ENCODE assay signal across 9 cellular contexts in genomic region chr14:104370256-104370870, GRCh38.
DNase-seq lines count a peak whose midpoint lies in the region; ATAC-seq and TF ChIP-seq lines count a peak whose summit lies in the region.
"Had no signal": no experiment of that assay in that cellular context is flagged by ENCODE, and none has a peak within 500 bp of the region (broad histone marks: within the 10 kb centered on the region; RNA-seq: fewer than 3 reads in every experiment).

No MANE protein-coding gene starts in this region.

- DNase-seq in NCI-H460 (ENCODE audit: extremely low read depth, low read depth) (peak; percentile 42), endodermal cell (peak; percentile 86), pons (ENCODE audit: low spot score) (peak; percentile 30), T1000 (lab: John Stamatoyannopoulos, UW) (no peak)
- no peak for DNase-seq in activated effector memory CD4-positive, alpha-beta T cell treated with anti-CD3 and anti-CD28 coated beads, Interleukin-2, amount 50 U/mL, for 16 hours

- H3K9ac ChIP-seq in endodermal cell (ENCODE audit: extremely low read depth, low read length, poor library complexity, severe bottlenecking) = no peak overlapping the region

- WGBS in endodermal cell (ENCODE audit: insufficient coverage in 1 of 2, insufficient read length in 1 of 2), 2 experiments = 75 to 85% methylated on average over 16 to 22 of the region's 22 CpGs

- no peak overlapping the region for H3K27ac Mint-ChIP-seq in endodermal cell
- H3K27ac Mint-ChIP-seq: T-helper 17 cell had no signal

- no peaks in the 10 kb centered on the region for H3K36me3 ChIP-seq in endodermal cell (ENCODE audit: control insufficient read depth, insufficient read depth, low read length)

- no peak for ATAC-seq in GM21717 (IDR thresholded peaks at IDR 0.05; ENCODE audit: unreplicated experiment)
- no peak for ATAC-seq in GM21360 (IDR thresholded peaks at IDR 0.05; ENCODE audit: unreplicated experiment)
- ATAC-seq: T-helper 17 cell had no signal

- no peaks in the 10 kb centered on the region for H3K36me3 Mint-ChIP-seq in endodermal cell (ENCODE audit: low read depth)

- no peaks in the 10 kb centered on the region for H3K9me3 ChIP-seq in endodermal cell (ENCODE audit: control insufficient read depth, low read length)

- H3K4me1 Mint-ChIP-seq in endodermal cell = no peaks in the 10 kb centered on the region

- H3K27me3 Mint-ChIP-seq in endodermal cell (ENCODE audit: insufficient read depth) = no peaks in the 10 kb centered on the region
- H3K27me3 Mint-ChIP-seq: T-helper 17 cell had no signal

- peak; percentile 22; the same call in 1 of the 2 replicates for TF ChIP-seq CTCF in GM12875 (IDR thresholded peaks at IDR 0.05; ENCODE audit: borderline replicate concordance, insufficient read depth, low read depth, low read length)
- TF ChIP-seq CTCF in endodermal cell (conservative IDR thresholded peaks at IDR 0.05) = peak; percentile 78

- H3K4me3 Mint-ChIP-seq in endodermal cell = no peak overlapping the region
- H3K4me3 Mint-ChIP-seq: T-helper 17 cell had no signal

- no peaks in the 10 kb centered on the region for H3K4me1 ChIP-seq in endodermal cell (ENCODE audit: control insufficient read depth, insufficient read depth, low read length)

- H3K27ac ChIP-seq in endodermal cell (ENCODE audit: low read depth, low read length) = no peak overlapping the region

- no peaks in the 10 kb centered on the region for H3K9me3 Mint-ChIP-seq in endodermal cell

- H3K4me3 ChIP-seq in GM12875 (ENCODE audit: low read depth, low read length) (no peak overlapping the region), endodermal cell (ENCODE audit: low read length) (no peak overlapping the region)

- H3K27me3 ChIP-seq in endodermal cell (ENCODE audit: control insufficient read depth, insufficient read depth, low read length, poor library complexity, severe bottlenecking) = no peaks in the 10 kb centered on the region

Comparison
In these comparisons a context has a peak if more than half of its experiments do, and no peak if none do; other contexts are left out.
1. DNase-seq: peak in NCI-H460 (single experiment), endodermal cell (single experiment) and pons (single experiment); none in T1000 (single experiment) and activated effector memory CD4-positive, alpha-beta T cell treated with anti-CD3 and anti-CD28 coated beads, Interleukin-2, amount 50 U/mL, for 16 hours (single experiment).